ENCODE assay signal across 8 cellular contexts in genomic region chr15:41894791-41895463, GRCh38. TPM values are rescaled to one million over a fixed set of nuclear protein-coding genes. Genes with fewer than 3 reads are reported as not detected.
DNase-seq lines count a peak whose midpoint lies in the region; TF ChIP-seq lines count a peak whose summit lies in the region.

No MANE protein-coding gene starts in this region.

- no peaks in the 10 kb centered on the region for H3K4me1 Mint-ChIP-seq in Caco-2 (ENCODE audit: low read depth, unreplicated experiment)

- H3K9me3 Mint-ChIP-seq in Caco-2 (ENCODE audit: unreplicated experiment) = no peaks in the 10 kb centered on the region

- TF ChIP-seq CTCF in Caco-2 (IDR thresholded peaks at IDR 0.05; ENCODE audit: insufficient read depth in 1 of 2, low read depth in 1 of 2, low read length in 1 of 2, severe bottlenecking in 1 of 2, unreplicated experiment in 1 of 2) = no peak
- TF ChIP-seq CTCF in GM20000 (IDR thresholded peaks at IDR 0.05; ENCODE audit: extremely low read depth, missing control alignments) = peak; percentile 10
- peak in 1 of 6 experiments; percentile 12 for TF ChIP-seq CTCF in adrenal gland (IDR thresholded peaks at IDR 0.05)

- WGBS in adrenal gland, 4 donors = 7 to 23% (median 11%) methylated on average over 9 to 24 of the region's 24 CpGs

- no peak overlapping the region for H3K4me3 Mint-ChIP-seq in Caco-2 (ENCODE audit: unreplicated experiment)

- H3K9me3 ChIP-seq in Caco-2 (no peaks in the 10 kb centered on the region), adrenal gland (replicated peaks in 1 of 3) (no peaks in the 10 kb centered on the region)

- H3K27me3 ChIP-seq in Caco-2 (replicated peaks; ENCODE audit: control insufficient read depth, insufficient read depth, low read length) = no peaks in the 10 kb centered on the region
- no peaks in the 10 kb centered on the region for H3K27me3 ChIP-seq in adrenal gland

- intact Hi-C loops in Caco-2 (cut with micrococcal nuclease; ENCODE audit: unreplicated experiment) (no loop called here), adrenal gland (cut with DNase I) (loop anchor here in 1 of 2 donors (5.0 kb wide), 1 partner anchor 63 kb away; no protein-coding TSS in a partner anchor)

- DNase-seq in Caco-2 (no peak), GM20000 (ENCODE audit: low spot score) (peak; percentile 89), HT1080 (ENCODE audit: low read depth) (peak; percentile 91), T-helper 22 cell (ENCODE audit: low read depth) (peak; percentile 89), adrenal gland (peak; percentile 84 to 94 (median 89)), iPS-NIHi7 (ENCODE audit: extremely low spot score) (peak; percentile 69), NCI-H146 treated with DMSO at 0.1 percent for 48 hours (lab: John Stamatoyannopoulos, UW; ENCODE audit: unreplicated experiment) (no peak)
- DNase-seq in stimulated activated CD4-positive, alpha-beta T cell treated with anti-CD3 and anti-CD28 coated beads, Interleukin-2, amount 100 ng/mL, for 24 hours = peak; percentile 72

- no peak overlapping the region for H3K4me3 ChIP-seq in Caco-2 (ENCODE audit: low read depth, low read length)
- peak overlapping the region in 1 of 4 donors; percentile 32 for H3K4me3 ChIP-seq in adrenal gland

- no peaks in the 10 kb centered on the region for H3K27me3 Mint-ChIP-seq in Caco-2 (ENCODE audit: insufficient read depth, unreplicated experiment)

- H3K27ac ChIP-seq in adrenal gland = peak overlapping the region in 3 of 5 donors; percentile 50 to 78 (median 52)

- CTCF ChIA-PET in Caco-2 (lab: Charles Lee) = no interaction called here

- POLR2A ChIA-PET in Caco-2 (lab: Charles Lee) = no interaction called here

- H3K36me3 ChIP-seq in Caco-2 (ENCODE audit: control insufficient read depth, insufficient read depth, low read length) (no peaks in the 10 kb centered on the region; the same call in 1 of the 2 replicates), adrenal gland (replicated peaks in 1 of 2) (no peaks in the 10 kb centered on the region)

- no TSS peak for BruUV-seq in Caco-2 (replicated peaks; lab: Mats Ljungman, UMichigan)

- H3K36me3 Mint-ChIP-seq in Caco-2 (ENCODE audit: insufficient read depth, unreplicated experiment) = peaks cover 61% of the 10 kb centered on the region

- H3K4me1 ChIP-seq in Caco-2 = no peaks in the 10 kb centered on the region
- H3K4me1 ChIP-seq in adrenal gland (replicated peaks in 1 of 2) = peaks cover 12 to 18% of the 10 kb centered on the region in 2 donors

- TF ChIP-seq POLR2A in adrenal gland (IDR thresholded peaks at IDR 0.05) = no peak

- H3K27ac Mint-ChIP-seq in Caco-2 (ENCODE audit: unreplicated experiment) = peak overlapping the region; percentile 8

RNA-seq across cellular contexts. Expression of gene SPTBN5, which starts 1.1 kb away (rescaled TPM):
- total RNA-seq in Caco-2 (2022) (2.3 and 2.5 TPM in 2 replicates), adrenal gland (1 to 10 TPM in 3 of 8 donors, under 1 TPM in 5; under 0.01 to 1.6 (median 0.49) TPM)
- 2.3 and 3.9 TPM in 2 replicates for total RNA-seq in HT1080 (2014; rRNA removed; shearing (Covaris generic))
- polyA plus RNA-seq in HT1080 (2015; cell fraction: cytosol; rRNA removed) = 0.53 and 0.55 TPM in 2 replicates
- polyA plus RNA-seq in HT1080 (2015; cell fraction: nucleus; rRNA removed) = 8.3 and 10.4 TPM in 2 replicates
- polyA plus RNA-seq in adrenal gland = 1 to 10 TPM in 2 of 3 donors, under 1 TPM in 1; 0.42 to 6.8 (median 2.8) TPM

RNA-seq across cellular contexts. Expression of gene PLA2G4B, which starts 56.3 kb away (rescaled TPM):
- total RNA-seq in Caco-2 (2022) (5.8 and 6.0 TPM in 2 replicates), adrenal gland (1 to 10 TPM in 5 of 8 donors, under 1 TPM in 3; 0.35 to 6.9 (median 3.3) TPM)
- total RNA-seq in HT1080 (2014; rRNA removed; shearing (Covaris generic)) = 1.1 and 3.1 TPM in 2 replicates
- 0.87 and 1.1 TPM in 2 replicates for polyA plus RNA-seq in HT1080 (2015; cell fraction: cytosol; rRNA removed)
- polyA plus RNA-seq in HT1080 (2015; cell fraction: nucleus; rRNA removed) = 26.7 and 30.5 TPM in 2 replicates
- 10 to 100 TPM in 2 of 3 donors, 1 to 10 TPM in 1; 4.8 to 26.4 (median 23.7) TPM for polyA plus RNA-seq in adrenal gland

Comparison
In these comparisons a context has a peak if more than half of its experiments do, and no peak if none do; other contexts are left out.
1. DNase-seq: peak in GM20000 (single experiment), HT1080 (single experiment), T-helper 22 cell (single experiment), adrenal gland (7 of 7), iPS-NIHi7 (single experiment) and stimulated activated CD4-positive, alpha-beta T cell treated with anti-CD3 and anti-CD28 coated beads, Interleukin-2, amount 100 ng/mL, for 24 hours (2 of 2); none in Caco-2 (0 of 2) and NCI-H146 treated with DMSO at 0.1 percent for 48 hours (single experiment).